11 cellular contexts compared by ENCODE assay signal in the genomic region with DNA sequence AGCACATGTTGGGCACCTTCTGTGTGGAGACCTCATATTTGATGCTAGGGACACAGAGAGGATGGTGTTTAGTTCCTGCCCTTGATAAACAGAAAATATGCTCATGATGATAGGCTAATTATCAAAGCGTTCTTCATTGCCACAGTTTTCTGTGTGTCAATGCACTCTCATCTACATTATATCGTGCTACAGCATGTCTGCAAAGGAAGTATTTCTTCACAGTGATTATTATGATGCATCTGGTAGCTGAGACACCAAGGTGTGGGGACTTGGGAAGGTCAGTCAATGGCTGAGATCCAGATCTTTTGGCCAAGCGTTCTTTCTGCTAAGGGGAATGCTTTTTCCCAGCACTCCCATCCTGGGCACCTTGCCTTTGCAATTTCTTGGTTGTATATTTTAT.
"Had no signal": no experiment of that assay in that cellular context is flagged by ENCODE, and none has a peak within 500 bp of the region (broad histone marks: within the 10 kb centered on the region; RNA-seq: fewer than 3 reads in every experiment).

No MANE protein-coding gene starts in this region.

- H3K27ac Mint-ChIP-seq: GM23338, HFFc6 had no signal

- H3K36me3 ChIP-seq: HAP-1 had no signal

- H3K27ac ChIP-seq: HL-60 had no signal

- ATAC-seq: GM23338, HCT116, K562 had no signal

- DNase-seq: H7, HFFc6, IMR-90, KG1 had no signal

- H3K9me3 ChIP-seq: HAP-1 had no signal

- H3K4me1 ChIP-seq: HAP-1 had no signal

- H3K4me3 ChIP-seq: GM23338, HAP-1, K562 had no signal

- H3K4me3 Mint-ChIP-seq: GM23338, HFFc6 had no signal

- FAIRE-seq: H1, HTR-8/SVneo, K562 had no signal

- H3K9me3 Mint-ChIP-seq: GM23338, HFFc6 had no signal
